In genomic region chr7:29629507-29629906, GRCh38 we compare ENCODE assay signal across 29 cellular contexts.
"Had no signal": no experiment of that assay in that cellular context is flagged by ENCODE, and none has a peak within 500 bp of the region (broad histone marks: within the 10 kb centered on the region; RNA-seq: fewer than 3 reads in every experiment).

No MANE protein-coding gene starts in this region.

- H3K27me3 ChIP-seq: ascending aorta, cardiac muscle cell had no signal

- H3K4me3 Mint-ChIP-seq: activated CD4-positive, alpha-beta T cell treated with anti-CD3 and anti-CD28 coated beads, Interleukin-2, amount 10 ng/mL, durations not matched to agents 24 days and 14 days; activated CD8-positive, alpha-beta T cell treated with anti-CD3 and anti-CD28 coated beads for 36 hours; activated naive CD4-positive, alpha-beta T cell treated with anti-CD3 and anti-CD28 coated beads, Interleukin-2, amount 50 U/mL, for 24 hours; activated naive CD8-positive, alpha-beta T cell treated with anti-CD3 and anti-CD28 coated beads, Interleukin-2, amount 10 ng/mL, durations not matched to agents 7 days and 5 days; activated T-cell treated with anti-CD3 and anti-CD28 coated beads, Interleukin-2, amount 50 U/mL, for 72 hours; activated T-helper 17 cell treated with anti-CD3 and anti-CD28 coated beads, Interleukin-2, amount 50 U/mL, for 72 hours; central memory CD8-positive, alpha-beta T cell; T-helper 1 cell treated with Interleukin-12 subunit alpha and Interleukin-12 subunit beta and Interleukin-4 antibody, amounts not matched to agents 30 μg/mL and 1 μg/mL, for 36 hours; T-helper 2 cell treated with Interferon-gamma antibody and Interleukin-4, amounts not matched to agents 5 μg/mL and 100 μg/mL, for 36 hours had no signal

- ATAC-seq: activated CD8-positive, alpha-beta T cell treated with anti-CD3 and anti-CD28 coated beads for 36 hours; activated T-cell treated with anti-CD3 and anti-CD28 coated beads, Interleukin-2, amount 50 U/mL, for 72 hours; activated T-helper 17 cell treated with anti-CD3 and anti-CD28 coated beads, Interleukin-2, amount 50 U/mL, for 72 hours had no signal

- H3K9me3 ChIP-seq: ascending aorta had no signal

- H3K36me3 ChIP-seq: ascending aorta, cardiac muscle cell had no signal

- FAIRE-seq: TTC549 had no signal

- H3K4me1 Mint-ChIP-seq: activated CD4-positive, alpha-beta T cell treated with anti-CD3 and anti-CD28 coated beads, Interleukin-2, amount 10 ng/mL, durations not matched to agents 24 days and 14 days; activated naive CD4-positive, alpha-beta T cell treated with anti-CD3 and anti-CD28 coated beads, Interleukin-2, amount 50 U/mL, for 24 hours; activated naive CD8-positive, alpha-beta T cell treated with anti-CD3 and anti-CD28 coated beads, Interleukin-2, amount 10 ng/mL, durations not matched to agents 7 days and 5 days; activated T-helper 17 cell treated with anti-CD3 and anti-CD28 coated beads, Interleukin-2, amount 50 U/mL, for 72 hours; central memory CD8-positive, alpha-beta T cell had no signal

- H3K4me1 ChIP-seq: ascending aorta had no signal

- H3K27ac Mint-ChIP-seq: activated CD4-positive, alpha-beta T cell treated with anti-CD3 and anti-CD28 coated beads, Interleukin-2, amount 10 ng/mL, durations not matched to agents 24 days and 14 days; activated CD8-positive, alpha-beta T cell treated with anti-CD3 and anti-CD28 coated beads for 36 hours; activated naive CD4-positive, alpha-beta T cell treated with anti-CD3 and anti-CD28 coated beads, Interleukin-2, amount 50 U/mL, for 24 hours; activated naive CD8-positive, alpha-beta T cell treated with anti-CD3 and anti-CD28 coated beads, Interleukin-2, amount 10 ng/mL, durations not matched to agents 7 days and 5 days; activated T-cell treated with anti-CD3 and anti-CD28 coated beads, Interleukin-2, amount 50 U/mL, for 72 hours; activated T-helper 17 cell treated with anti-CD3 and anti-CD28 coated beads, Interleukin-2, amount 50 U/mL, for 72 hours; T-helper 1 cell treated with Interleukin-12 subunit alpha and Interleukin-12 subunit beta and Interleukin-4 antibody, amounts not matched to agents 30 μg/mL and 1 μg/mL, for 36 hours; T-helper 2 cell treated with Interferon-gamma antibody and Interleukin-4, amounts not matched to agents 5 μg/mL and 100 μg/mL, for 36 hours had no signal

- H3K9me3 Mint-ChIP-seq: activated CD4-positive, alpha-beta T cell treated with anti-CD3 and anti-CD28 coated beads, Interleukin-2, amount 10 ng/mL, durations not matched to agents 24 days and 14 days; activated CD8-positive, alpha-beta T cell treated with anti-CD3 and anti-CD28 coated beads for 36 hours; activated naive CD4-positive, alpha-beta T cell treated with anti-CD3 and anti-CD28 coated beads, Interleukin-2, amount 50 U/mL, for 24 hours; activated naive CD8-positive, alpha-beta T cell treated with anti-CD3 and anti-CD28 coated beads, Interleukin-2, amount 10 ng/mL, durations not matched to agents 7 days and 5 days; activated T-cell treated with anti-CD3 and anti-CD28 coated beads, Interleukin-2, amount 50 U/mL, for 72 hours; activated T-helper 17 cell treated with anti-CD3 and anti-CD28 coated beads, Interleukin-2, amount 50 U/mL, for 72 hours; central memory CD8-positive, alpha-beta T cell; T-helper 1 cell treated with Interleukin-12 subunit alpha and Interleukin-12 subunit beta and Interleukin-4 antibody, amounts not matched to agents 30 μg/mL and 1 μg/mL, for 36 hours; T-helper 2 cell treated with Interferon-gamma antibody and Interleukin-4, amounts not matched to agents 5 μg/mL and 100 μg/mL, for 36 hours had no signal

- H3K4me2 ChIP-seq: PC-9 had no signal

- DNase-seq: activated CD4-positive, alpha-beta T cell treated with anti-CD3 and anti-CD28 coated beads, Interleukin-2, amount 10 ng/mL, durations not matched to agents 24 days and 14 days; activated CD4-positive, alpha-beta T cell treated with anti-CD3 and anti-CD28 coated beads, Interleukin-2, amount 50 U/mL, for 4 hours; activated CD8-positive, alpha-beta T cell treated with anti-CD3 and anti-CD28 coated beads for 36 hours; activated effector memory CD4-positive, alpha-beta T cell treated with anti-CD3 and anti-CD28 coated beads, Interleukin-2, amount 50 U/mL, for 16 hours; activated naive CD4-positive, alpha-beta T cell; activated naive CD8-positive, alpha-beta T cell treated with anti-CD3 and anti-CD28 coated beads, Interleukin-2, amount 10 ng/mL, durations not matched to agents 7 days and 5 days; activated T-cell treated with anti-CD3 and anti-CD28 coated beads, Interleukin-2, amount 50 U/mL, for 1 hour; activated T-cell treated with anti-CD3 and anti-CD28 coated beads, Interleukin-2, amount 50 U/mL, for 72 hours; amygdala; Karpas-422; KBM-7; NCI-H1105 treated with DMSO at 0.1 percent for 48 hours; NCI-H1436; NCI-H1694; NCI-H1930; NCI-H2081 treated with DMSO at 0.1 percent for 48 hours; NCI-H226; NCI-H446 treated with DMSO at 0.1 percent for 48 hours; NCI-H524; PC-9; SHP77 treated with DMSO at 0.1 percent for 48 hours had no signal

- H3K4me3 ChIP-seq: ascending aorta, cardiac muscle cell, PC-9 had no signal

- H2AFZ ChIP-seq: PC-9 had no signal

- H3K36me3 Mint-ChIP-seq: activated naive CD4-positive, alpha-beta T cell treated with anti-CD3 and anti-CD28 coated beads, Interleukin-2, amount 50 U/mL, for 24 hours; activated naive CD8-positive, alpha-beta T cell treated with anti-CD3 and anti-CD28 coated beads, Interleukin-2, amount 10 ng/mL, durations not matched to agents 7 days and 5 days had no signal

- H3K27ac ChIP-seq: ascending aorta, cardiac muscle cell, PC-9 had no signal
